Comparison of ENCODE assay signal across 9 cellular contexts in genomic region chr22:46088541-46089311, GRCh38.
A peak's percentile ranks its signal among the peaks of the same experiment; 100 is the strongest.
DNase-seq lines count a peak whose midpoint lies in the region; FAIRE-seq and TF ChIP-seq lines count a peak whose summit lies in the region.
"Had no signal": no experiment of that assay in that cellular context is flagged by ENCODE, and none has a peak within 500 bp of the region (broad histone marks: within the 10 kb centered on the region; RNA-seq: fewer than 3 reads in every experiment).

No MANE protein-coding gene starts in this region.

- no peak overlapping the region for H2AFZ ChIP-seq in mesenchymal stem cell (ENCODE audit: low read depth, low read length)

- TF ChIP-seq POLR2A in transverse colon (IDR thresholded peaks at IDR 0.05), result no peak
- TF ChIP-seq POLR2A in H54 (IDR thresholded peaks at IDR 0.05; ENCODE audit: low read depth, low read length), result no peak

- H2BK5ac ChIP-seq in mesenchymal stem cell (ENCODE audit: low read depth, low read length, poor library complexity, severe bottlenecking), result no peak overlapping the region

- no peak overlapping the region for H3K23ac ChIP-seq in mesenchymal stem cell (ENCODE audit: low read length in 2 of 2)

- peak overlapping the region; percentile 38 for H2AK5ac ChIP-seq in mesenchymal stem cell (ENCODE audit: low read length, severe bottlenecking)

- no peak for TF ChIP-seq CTCF in transverse colon (IDR thresholded peaks at IDR 0.05)
- no peak for TF ChIP-seq CTCF in WERI-Rb-1 (IDR thresholded peaks at IDR 0.05; ENCODE audit: low read depth, low read length)

- no peak overlapping the region for H2BK15ac ChIP-seq in mesenchymal stem cell (ENCODE audit: low read depth, poor library complexity, severe bottlenecking)

- H3K14ac ChIP-seq in mesenchymal stem cell (ENCODE audit: low read length in 2 of 2), result peak overlapping the region in 1 of 2 experiments; percentile 42

- no peak for TF ChIP-seq EP300 in transverse colon (IDR thresholded peaks at IDR 0.05; ENCODE audit: low read depth)

- H3K36me3 ChIP-seq in mesenchymal stem cell (ENCODE audit: control insufficient read depth in 1 of 2, insufficient read depth in 2 of 2, low read depth in 1 of 2, low read length in 2 of 2) (peaks cover 81 to 97% of the 10 kb centered on the region in 2 experiments), transverse colon (no peaks in the 10 kb centered on the region), WERI-Rb-1 (no peaks in the 10 kb centered on the region; the same call in 1 of the 2 replicates)

- H3K9me3 ChIP-seq in mesenchymal stem cell (ENCODE audit: control insufficient read depth, low read length) (no peaks in the 10 kb centered on the region), transverse colon (no peaks in the 10 kb centered on the region), WERI-Rb-1 (ENCODE audit: severe bottlenecking) (no peaks in the 10 kb centered on the region)
- H3K9me3 ChIP-seq: HAP-1 had no signal

- H3K27me3 ChIP-seq in mesenchymal stem cell (ENCODE audit: control insufficient read depth in 1 of 2, insufficient read depth in 1 of 2, low read length in 2 of 2) (no peaks in the 10 kb centered on the region), transverse colon (no peaks in the 10 kb centered on the region), WERI-Rb-1 (ENCODE audit: insufficient read depth, low read depth, severe bottlenecking) (no peaks in the 10 kb centered on the region)

- intact Hi-C loops in transverse colon (cut with DNase I; ENCODE audit: low total_unique reads), result loop anchor here (2.0 kb wide), 1 partner anchor 18 kb away; no protein-coding TSS in a partner anchor

- WGBS in mesenchymal stem cell, result 88% methylated on average over 25 of the region's 25 CpGs
- 34 to 62% methylated on average over 2 to 25 of the region's 25 CpGs for WGBS in transverse colon (ENCODE audit: low coverage in 1 of 2), 2 donors

- H3K9ac ChIP-seq in mesenchymal stem cell (ENCODE audit: low read length), result peak overlapping the region; percentile 97

- H3K27ac ChIP-seq in epithelial cell of prostate, result peak overlapping the region; percentile 99
- H3K27ac ChIP-seq in mesenchymal stem cell (ENCODE audit: low read length, poor library complexity, severe bottlenecking), result no peak overlapping the region
- H3K27ac ChIP-seq in transverse colon, result peak overlapping the region; percentile 98 to 99 (median 98)
- no peak overlapping the region for H3K27ac ChIP-seq in WERI-Rb-1

- H3K18ac ChIP-seq in mesenchymal stem cell (ENCODE audit: low read depth in 1 of 2, low read length in 2 of 2), result no peak overlapping the region

- no peak overlapping the region for H4K91ac ChIP-seq in mesenchymal stem cell (ENCODE audit: low read length)

- DNase-seq in epithelial cell of prostate (ENCODE audit: low read depth, low spot score), result no peak
- no peak for DNase-seq in mesenchymal stem cell
- DNase-seq in transverse colon, result no peak
- no peak for DNase-seq in NCI-H2081 (lab: John Stamatoyannopoulos, UW)
- DNase-seq in NCI-H345 treated with DMSO at 0.1 percent for 48 hours (lab: John Stamatoyannopoulos, UW; ENCODE audit: unreplicated experiment), result no peak
- DNase-seq in WERI-Rb-1, result no peak
- DNase-seq in H54 (ENCODE audit: insufficient read length, low spot score), result no peak

- peaks cover 11% of the 10 kb centered on the region for H3K79me1 ChIP-seq in mesenchymal stem cell (replicated peaks; ENCODE audit: low read length, poor library complexity, severe bottlenecking)

- no peak overlapping the region for H3K4ac ChIP-seq in mesenchymal stem cell (ENCODE audit: low read depth in 1 of 2, low read length in 2 of 2)

- in situ Hi-C loops in transverse colon (cut with MboI; ENCODE audit: low pct_ligation_motif_present in 1 of 4, low pct_unique_long_range_greater_than_20kb in 1 of 4, low sequenced_read_pairs in 3 of 4), result no loop called here

- no peak overlapping the region for H2BK120ac ChIP-seq in mesenchymal stem cell (ENCODE audit: low read depth, low read length)

- H3K4me1 ChIP-seq in mesenchymal stem cell (ENCODE audit: control insufficient read depth, insufficient read depth, low read depth, low read length), result peaks cover 55% of the 10 kb centered on the region
- H3K4me1 ChIP-seq in transverse colon, result peaks cover 55 to 92% (median 72%) of the 10 kb centered on the region in 4 donors
- H3K4me1 ChIP-seq: HAP-1 had no signal

- no peak overlapping the region for H2BK12ac ChIP-seq in mesenchymal stem cell (ENCODE audit: low read length in 2 of 2)

- H4K8ac ChIP-seq in mesenchymal stem cell (ENCODE audit: low read length), result no peak overlapping the region

- no peak for FAIRE-seq in H54 (lab: Jason Lieb, UNC)

- H3K4me2 ChIP-seq in mesenchymal stem cell (ENCODE audit: low read length, poor library complexity, severe bottlenecking), result no peak overlapping the region

- H3K4me3 ChIP-seq in mesenchymal stem cell (ENCODE audit: insufficient read depth in 1 of 2, low read depth in 1 of 2, low read length in 2 of 2) (peak overlapping the region in 1 of 2 experiments; percentile 92), transverse colon (peak overlapping the region in 2 of 4 donors; percentile 2 to 20), WERI-Rb-1 (ENCODE audit: low read depth, low read length) (no peak overlapping the region)
- H3K4me3 ChIP-seq: HAP-1 had no signal

TF ChIP-seq in PFSK-1, 5 proteins besides CTCF, POLR2A, EP300 and RAD21:
- no peak for TF ChIP-seq TAF1 (IDR thresholded peaks at IDR 0.05; ENCODE audit: borderline replicate concordance, insufficient read depth, low read length)
- TF ChIP-seq FOXP2 (optimal IDR thresholded peaks at IDR 0.05; ENCODE audit: borderline replicate concordance, extremely low read depth, extremely low read length, insufficient read depth), result peak; percentile 18

Comparison
In these comparisons a context has a peak if more than half of its experiments do, and no peak if none do; other contexts are left out.
1. H3K27ac ChIP-seq: peak in epithelial cell of prostate (single experiment) and transverse colon (4 of 4); none in mesenchymal stem cell (single experiment) and WERI-Rb-1 (single experiment).